8 cellular contexts compared by ENCODE assay signal in genomic region chr14:104690861-104691455, GRCh38. TPM values are rescaled to one million over a fixed set of nuclear protein-coding genes. Genes with fewer than 3 reads are reported as not detected.
DNase-seq lines count a peak whose midpoint lies in the region; ATAC-seq and TF ChIP-seq lines count a peak whose summit lies in the region.

No MANE protein-coding gene starts in this region.

- H3K36me3 ChIP-seq in ES-I3 (ENCODE audit: insufficient read depth, low read length) = peaks cover under 1% of the 10 kb centered on the region; the same call in 1 of the 2 replicates
- H3K36me3 ChIP-seq in Panc1 (ENCODE audit: control insufficient read depth, insufficient read depth, low read length) = peaks cover 6% of the 10 kb centered on the region; the same call in 1 of the 2 replicates
- H3K36me3 ChIP-seq in psoas muscle (ENCODE audit: insufficient read depth in 1 of 2, low read depth in 1 of 2) = no peaks in the 10 kb centered on the region

- in situ Hi-C loops in Panc1 (cut with HindIII; ENCODE audit: low pct_unique_long_range_greater_than_20kb, low sequenced_read_pairs) = no loop called here

- ATAC-seq in Panc1 (no peak), psoas muscle (no peak), GM18498 (IDR thresholded peaks at IDR 0.05; ENCODE audit: unreplicated experiment) (no peak)

- H3K9me3 ChIP-seq in ES-I3 (ENCODE audit: control insufficient read depth, insufficient read depth, low read length) (no peaks in the 10 kb centered on the region), Panc1 (ENCODE audit: control insufficient read depth, insufficient read depth, low read depth, low read length) (no peaks in the 10 kb centered on the region), psoas muscle (no peaks in the 10 kb centered on the region)

- peak overlapping the region; percentile 88; the same call in 1 of the 2 replicates for H3K9ac ChIP-seq in ES-I3 (ENCODE audit: low read depth, low read length)

- POLR2A ChIA-PET in Panc1 (lab: Charles Lee) = interaction anchor here (1.7 kb wide), 1 partner anchor 10 kb away, joined by 6 read pairs; no protein-coding TSS in a partner anchor

- intact Hi-C loops in Panc1 (cut with micrococcal nuclease; ENCODE audit: unreplicated experiment) = no loop called here
- intact Hi-C loops in psoas muscle (cut with DNase I) = loop anchor here in 1 of 2 donors (5.0 kb wide), 1 partner anchor 39 kb away; no protein-coding TSS in a partner anchor

- H3K27ac ChIP-seq in Panc1 (ENCODE audit: low read length) (peak overlapping the region; percentile 88), psoas muscle (no peak overlapping the region)

- TF ChIP-seq CTCF in Panc1 (IDR thresholded peaks at IDR 0.05) = no peak
- TF ChIP-seq CTCF in epithelial cell of esophagus (IDR thresholded peaks at IDR 0.05; ENCODE audit: insufficient read depth, low read depth, low read length, missing control alignments) = no peak
- TF ChIP-seq CTCF in psoas muscle (IDR thresholded peaks at IDR 0.05) = no peak

- DNase-seq in Panc1 (ENCODE audit: low read depth, low spot score) (no peak), epithelial cell of esophagus (ENCODE audit: low read depth) (no peak), psoas muscle (no peak), germinal center (ENCODE audit: low spot score) (no peak), GM19238 (ENCODE audit: insufficient read length, low spot score) (no peak)
- no peak for DNase-seq in activated CD4-positive, CD25-positive, alpha-beta regulatory T cell treated with anti-CD3 and anti-CD28 coated beads, Interleukin-2, amount 50 U/mL, for 72 hours

- TSS peak; percentile 71 for BruUV-seq in Panc1 (replicated peaks; lab: Mats Ljungman, UMichigan)

- H3K27me3 ChIP-seq in Panc1 (ENCODE audit: control insufficient read depth, insufficient read depth, low read length) = no peaks in the 10 kb centered on the region
- H3K27me3 ChIP-seq in psoas muscle (ENCODE audit: insufficient read depth in 3 of 3, low read length in 2 of 3) = no peaks in the 10 kb centered on the region

- peaks cover 33% of the 10 kb centered on the region; the same call in 1 of the 2 replicates for H3K4me1 ChIP-seq in ES-I3 (ENCODE audit: insufficient read depth, low read length)
- H3K4me1 ChIP-seq in Panc1 (ENCODE audit: control insufficient read depth, insufficient read depth, low read length) = peaks cover 59% of the 10 kb centered on the region
- peaks cover 49% of the 10 kb centered on the region for H3K4me1 ChIP-seq in psoas muscle

- WGBS in psoas muscle, 3 donors = 82 to 90% (median 83%) methylated on average over 16 of the region's 16 CpGs

- H3K4me3 ChIP-seq in Panc1 (ENCODE audit: low read depth in 2 of 2, low read length in 2 of 2) (peak overlapping the region; percentile 73 to 78), epithelial cell of esophagus (ENCODE audit: low read length) (peak overlapping the region; percentile 58), psoas muscle (peak overlapping the region; percentile 91)

- CTCF ChIA-PET in Panc1 (lab: Charles Lee) = no interaction called here

RNA-seq across cellular contexts. Expression of gene INF2, which starts 1.5 kb away (rescaled TPM):
- total RNA-seq in Panc1 (2021; ENCODE audit: unreplicated experiment) = 195 TPM
- 179 TPM for polyA plus RNA-seq in Panc1 (2012; ENCODE audit: insufficient read length)
- total RNA-seq in psoas muscle = 10 to 100 TPM; 16.4 to 26.3 (median 23.4) TPM
- 10 to 100 TPM; 12.0 to 29.1 (median 12.8) TPM for polyA plus RNA-seq in psoas muscle

RNA-seq across cellular contexts. Expression of gene ADSS1, which starts 33.1 kb away (rescaled TPM):
- total RNA-seq in Panc1 (2021; ENCODE audit: unreplicated experiment) = 9.4 TPM
- polyA plus RNA-seq in Panc1 (2012; ENCODE audit: insufficient read length) = 15.6 TPM
- total RNA-seq in psoas muscle = 100 to 1,000 TPM; 201 to 359 (median 278) TPM
- 100 to 1,000 TPM; 187 to 394 (median 300) TPM for polyA plus RNA-seq in psoas muscle

Comparison
In these comparisons a context has a peak if more than half of its experiments do, and no peak if none do; other contexts are left out.
1. RNA of gene ADSS1, which starts 33.1 kb away (total RNA-seq): 201 to 359 TPM in psoas muscle; 9.4 TPM in Panc1 (single experiment); every median in the first group is over 10 times any median in the second.
2. Peak in every context shown above with its lines, with median percentiles within 50 percentile points of each other: H3K4me3 ChIP-seq.